In the genomic region with DNA sequence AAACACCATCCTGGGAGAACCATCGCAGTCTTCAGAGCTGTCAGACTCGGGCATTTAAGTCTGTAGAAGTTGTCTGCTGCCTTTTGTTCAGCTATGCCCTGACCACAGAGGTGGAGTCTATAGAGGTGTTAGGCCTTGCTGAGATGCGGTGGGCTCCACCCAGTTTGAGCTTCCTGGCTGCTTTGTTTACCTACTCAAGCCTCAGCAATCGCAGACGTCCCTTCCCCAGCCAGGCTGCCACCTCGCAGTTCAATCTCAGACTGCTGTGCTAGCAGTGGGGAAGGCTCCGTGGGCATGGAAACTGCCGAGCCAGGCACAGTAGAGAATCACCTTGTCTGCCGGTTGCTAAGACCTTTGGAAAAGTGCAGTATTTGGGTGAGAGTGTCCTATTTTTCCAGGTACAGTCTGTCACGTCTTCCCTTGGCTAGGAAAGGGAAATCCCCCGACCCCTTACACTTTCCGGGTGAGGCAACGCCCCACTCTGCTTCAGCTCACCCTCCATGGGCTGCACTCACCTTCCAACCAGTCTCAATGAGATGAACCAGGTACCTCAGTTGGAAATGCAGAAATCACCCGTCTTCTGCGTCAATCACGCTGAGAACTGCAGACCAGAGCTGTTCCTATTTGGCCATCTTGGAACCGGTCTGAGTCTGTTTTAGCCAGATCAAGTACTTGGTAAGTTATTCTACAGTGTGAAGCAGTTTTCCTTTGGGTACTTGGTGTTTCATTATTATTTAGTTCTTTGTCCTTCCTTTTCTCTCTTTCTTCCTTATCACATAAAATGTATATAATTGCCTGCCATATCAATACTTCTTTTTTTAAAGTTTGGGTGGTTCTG, we compare ENCODE assay signal across 12 cellular contexts.
DNase-seq lines count a peak whose midpoint lies in the region; ATAC-seq and TF ChIP-seq lines count a peak whose summit lies in the region.
"Had no signal": no experiment of that assay in that cellular context is flagged by ENCODE, and none has a peak within 500 bp of the region (broad histone marks: within the 10 kb centered on the region; RNA-seq: fewer than 3 reads in every experiment).

No MANE protein-coding gene starts in this region.

- H3K27ac Mint-ChIP-seq in activated T-cell treated with anti-CD3 and anti-CD28 coated beads, Interleukin-2, amount 50 U/mL, for 72 hours = peak overlapping the region; percentile 97
- peak overlapping the region; percentile 94 for H3K27ac Mint-ChIP-seq in memory B cell

- H3K4me1 Mint-ChIP-seq in activated T-cell treated with anti-CD3 and anti-CD28 coated beads, Interleukin-2, amount 50 U/mL, for 72 hours (ENCODE audit: low read depth) = peaks cover 40% of the 10 kb centered on the region
- H3K4me1 Mint-ChIP-seq in memory B cell = peaks cover 24% of the 10 kb centered on the region

- TF ChIP-seq EP300 in stomach (IDR thresholded peaks at IDR 0.05) = no peak

- ATAC-seq in activated T-cell treated with anti-CD3 and anti-CD28 coated beads, Interleukin-2, amount 50 U/mL, for 72 hours (replicated peaks in 1 of 2) = peak in 1 of 2 donors; percentile 59
- ATAC-seq in memory B cell (ENCODE audit: low read depth) (peak; percentile 72), GM18909 (IDR thresholded peaks at IDR 0.05; ENCODE audit: poor library complexity, unreplicated experiment) (no peak)
- ATAC-seq: A549 had no signal

- H3K27me3 Mint-ChIP-seq in activated T-cell treated with anti-CD3 and anti-CD28 coated beads, Interleukin-2, amount 50 U/mL, for 72 hours (ENCODE audit: low read depth) = no peaks in the 10 kb centered on the region
- H3K27me3 Mint-ChIP-seq in memory B cell = no peaks in the 10 kb centered on the region

- H3K4me1 ChIP-seq in stomach = peaks cover 0 to 4% (median 0%) of the 10 kb centered on the region in 4 donors
- H3K4me1 ChIP-seq: A549 had no signal

- no peak for TF ChIP-seq POLR2A in stomach (IDR thresholded peaks at IDR 0.05)

- peaks cover 13 to 18% of the 10 kb centered on the region in 2 donors for H3K9me3 Mint-ChIP-seq in activated T-cell treated with anti-CD3 and anti-CD28 coated beads, Interleukin-2, amount 50 U/mL, for 72 hours
- peaks cover 7% of the 10 kb centered on the region for H3K9me3 Mint-ChIP-seq in memory B cell

- WGBS in stomach, 5 donors = 71 to 83% (median 79%) methylated on average over 17 of the region's 17 CpGs

- intact Hi-C loops in stomach (cut with DNase I; ENCODE audit: low total_unique reads) = no loop called here

- H3K4me3 ChIP-seq in stomach = peak overlapping the region in 2 of 4 donors; percentile 1 to 19
- H3K4me3 ChIP-seq: A549 had no signal

- peaks cover 11 to 25% of the 10 kb centered on the region in 2 donors for H3K36me3 Mint-ChIP-seq in activated T-cell treated with anti-CD3 and anti-CD28 coated beads, Interleukin-2, amount 50 U/mL, for 72 hours (ENCODE audit: insufficient read depth in 2 of 2)
- peaks cover 9% of the 10 kb centered on the region for H3K36me3 Mint-ChIP-seq in memory B cell

- peak overlapping the region; percentile 54 to 81 for H3K4me3 Mint-ChIP-seq in activated T-cell treated with anti-CD3 and anti-CD28 coated beads, Interleukin-2, amount 50 U/mL, for 72 hours
- peak overlapping the region; percentile 88 for H3K4me3 Mint-ChIP-seq in memory B cell

- no peak for TF ChIP-seq CTCF in stomach (IDR thresholded peaks at IDR 0.05)

- H3K9me3 ChIP-seq in stomach = no peaks in the 10 kb centered on the region

- peak overlapping the region in 4 of 5 donors; percentile 14 to 48 (median 42) for H3K27ac ChIP-seq in stomach
- H3K27ac ChIP-seq: A549 had no signal

- no peaks in the 10 kb centered on the region for H3K36me3 ChIP-seq in stomach

- H3K27me3 ChIP-seq in stomach = no peaks in the 10 kb centered on the region

- DNase-seq in activated T-cell treated with anti-CD3 and anti-CD28 coated beads for 1 hour (ENCODE audit: low read depth) (peak; percentile 57), memory B cell (ENCODE audit: low spot score in 2 of 2) (peak in 1 of 2 donors; percentile 26), stomach (peak; percentile 48), NCI-H1105 (lab: John Stamatoyannopoulos, UW) (no peak), ecto neural progenitor cell (ENCODE audit: low spot score) (no peak)
- no peak for DNase-seq in activated T-cell treated with anti-CD3 and anti-CD28 coated beads, Interleukin-2, amount 50 U/mL, for 48 hours
- DNase-seq in activated T-cell treated with anti-CD3 and anti-CD28 coated beads, Interleukin-2, amount 50 U/mL, for 72 hours = peak; percentile 7 to 29
- DNase-seq: caudate nucleus, mesendoderm, NCI-H82 had no signal

Comparison
In these comparisons a context has a peak if more than half of its experiments do, and no peak if none do; other contexts are left out.
1. DNase-seq: peak in activated T-cell treated with anti-CD3 and anti-CD28 coated beads for 1 hour (single experiment), activated T-cell treated with anti-CD3 and anti-CD28 coated beads, Interleukin-2, amount 50 U/mL, for 72 hours (2 of 2) and stomach (single experiment); none in activated T-cell treated with anti-CD3 and anti-CD28 coated beads, Interleukin-2, amount 50 U/mL, for 48 hours (0 of 2), NCI-H1105 (single experiment) and ecto neural progenitor cell (single experiment).